ENCODE assay signal across 8 cellular contexts in genomic region chr6:47787620-47788497, GRCh38. TPM values are rescaled to one million over a fixed set of nuclear protein-coding genes. Genes with fewer than 3 reads are reported as not detected.
A peak's percentile ranks its signal among the peaks of the same experiment; 100 is the strongest.
DNase-seq lines count a peak whose midpoint lies in the region; ATAC-seq and TF ChIP-seq lines count a peak whose summit lies in the region.

No MANE protein-coding gene starts in this region.

- ATAC-seq in GM19035 (IDR thresholded peaks at IDR 0.05; ENCODE audit: unreplicated experiment): peak; percentile 79
- ATAC-seq in HG03432 (IDR thresholded peaks at IDR 0.05; ENCODE audit: unreplicated experiment): peak; percentile 90
- peak; percentile 69 for ATAC-seq in effector memory CD8-positive, alpha-beta T cell (replicated peaks)

- H3K36me3 ChIP-seq in BJ (ENCODE audit: control insufficient read depth, insufficient read depth, low read length): no peaks in the 10 kb centered on the region

- H3K27me3 ChIP-seq in BJ (ENCODE audit: control insufficient read depth, insufficient read depth, low read length): peaks cover 8% of the 10 kb centered on the region

- no peaks in the 10 kb centered on the region for H3K9me3 Mint-ChIP-seq in activated CD4-positive, alpha-beta memory T cell treated with anti-CD3 and anti-CD28 coated beads for 36 hours
- no peaks in the 10 kb centered on the region for H3K9me3 Mint-ChIP-seq in effector memory CD8-positive, alpha-beta T cell

- H3K36me3 Mint-ChIP-seq in activated CD4-positive, alpha-beta memory T cell treated with anti-CD3 and anti-CD28 coated beads for 36 hours: no peaks in the 10 kb centered on the region
- H3K36me3 Mint-ChIP-seq in effector memory CD8-positive, alpha-beta T cell (ENCODE audit: insufficient read depth): no peaks in the 10 kb centered on the region

- DNase-seq in BJ (ENCODE audit: low read depth) (no peak), NCI-H510A treated with DMSO at 0.1 percent for 48 hours (lab: John Stamatoyannopoulos, UW) (peak; percentile 83), midbrain (lab: John Stamatoyannopoulos, UW) (peak; percentile 58)
- peak; percentile 65 for DNase-seq in activated CD4-positive, alpha-beta memory T cell treated with anti-CD3 and anti-CD28 coated beads for 36 hours
- peak; percentile 19 to 26 (median 24) for DNase-seq in effector memory CD8-positive, alpha-beta T cell
- peak; percentile 4 to 13 for DNase-seq in stimulated activated CD8-positive, alpha-beta memory T cell treated with anti-CD3 and anti-CD28 coated beads, Interleukin-7, amount 100 ng/mL, for 1 hour (ENCODE audit: low read depth in 2 of 2)

- TF ChIP-seq CTCF in BJ (IDR thresholded peaks at IDR 0.05; ENCODE audit: insufficient read depth, low read depth, low read length): peak; percentile 86

- H3K27me3 Mint-ChIP-seq in activated CD4-positive, alpha-beta memory T cell treated with anti-CD3 and anti-CD28 coated beads for 36 hours: peaks cover 13% of the 10 kb centered on the region
- peaks cover 28 to 33% of the 10 kb centered on the region in 2 donors for H3K27me3 Mint-ChIP-seq in effector memory CD8-positive, alpha-beta T cell

- no peak overlapping the region for H3K4me3 ChIP-seq in BJ (ENCODE audit: low read depth, low read length)

- POLR2A ChIA-PET in BJ (lab: Charles Lee): no interaction called here
- POLR2A ChIA-PET in activated CD4-positive, alpha-beta memory T cell treated with anti-CD3 and anti-CD28 coated beads for 36 hours (lab: Charles Lee): no interaction called here

- CTCF ChIA-PET in BJ (lab: Yijun Ruan, JAX): interaction anchor here (0.6 to 4.3 kb wide), 23 partner anchors 8 to 1820 kb away, joined by 3 to 36 read pairs (median 4); no protein-coding TSS in a partner anchor
- CTCF ChIA-PET in activated CD4-positive, alpha-beta memory T cell treated with anti-CD3 and anti-CD28 coated beads for 36 hours (lab: Charles Lee): interaction anchor here (0.6 to 4.1 kb wide), 29 partner anchors 8 to 1817 kb away, joined by 3 to 34 read pairs (median 3); no protein-coding TSS in a partner anchor

- no peak overlapping the region for H3K4me3 Mint-ChIP-seq in activated CD4-positive, alpha-beta memory T cell treated with anti-CD3 and anti-CD28 coated beads for 36 hours
- H3K4me3 Mint-ChIP-seq in effector memory CD8-positive, alpha-beta T cell: peak overlapping the region in 1 of 2 donors; percentile 9

- peaks cover 1% of the 10 kb centered on the region for H3K4me1 Mint-ChIP-seq in activated CD4-positive, alpha-beta memory T cell treated with anti-CD3 and anti-CD28 coated beads for 36 hours (ENCODE audit: low read depth)
- peaks cover 0 to 6% of the 10 kb centered on the region in 2 donors for H3K4me1 Mint-ChIP-seq in effector memory CD8-positive, alpha-beta T cell (ENCODE audit: low read depth in 2 of 2)

- H3K27ac Mint-ChIP-seq in activated CD4-positive, alpha-beta memory T cell treated with anti-CD3 and anti-CD28 coated beads for 36 hours: no peak overlapping the region
- H3K27ac Mint-ChIP-seq in effector memory CD8-positive, alpha-beta T cell: no peak overlapping the region

- intact Hi-C loops in activated CD4-positive, alpha-beta memory T cell treated with anti-CD3 and anti-CD28 coated beads for 36 hours (cut with micrococcal nuclease): loop anchor here (1.0 to 5.0 kb wide), 4 partner anchors 373 to 1819 kb away; no protein-coding TSS in a partner anchor

RNA-seq across cellular contexts. Expression of gene OPN5, which starts 6.0 kb away (rescaled TPM):
- polyA plus RNA-seq in BJ (2011; rRNA removed): not detected in 2 replicates
- polyA minus RNA-seq in BJ (2011; rRNA and poly(A)+ RNA removed): not detected in 2 replicates
- total RNA-seq in activated CD4-positive, alpha-beta memory T cell treated with anti-CD3 and anti-CD28 coated beads for 36 hours: not detected
